In genomic region chr7:25122373-25122772, GRCh38 we compare ENCODE assay signal across 1 cellular context.
TF ChIP-seq lines count a peak whose summit lies in the region.

No MANE protein-coding gene starts in this region.

TF ChIP-seq in SK-N-SH, 30 proteins besides CTCF, POLR2A, EP300 and RAD21 (continued from another document):
- TF ChIP-seq PBX3 (IDR thresholded peaks at IDR 0.05) = peak; percentile 15; the same call in 1 of the 2 replicates
- TF ChIP-seq SMC3 (IDR thresholded peaks at IDR 0.05; ENCODE audit: low read depth, low read length) = no peak
- no peak for TF ChIP-seq REST (IDR thresholded peaks at IDR 0.05; ENCODE audit: low read depth, low read length)
- no peak for TF ChIP-seq RCOR1 (IDR thresholded peaks at IDR 0.05; ENCODE audit: low read length)
- TF ChIP-seq FOXJ3 (CRISPR knock-in tag; IDR thresholded peaks at IDR 0.05) = no peak
- TF ChIP-seq USF2 (IDR thresholded peaks at IDR 0.05; ENCODE audit: borderline replicate concordance, low read depth, low read length) = no peak
- no peak for TF ChIP-seq NFIC (IDR thresholded peaks at IDR 0.05; ENCODE audit: borderline replicate concordance)
- TF ChIP-seq, protein P1, sequence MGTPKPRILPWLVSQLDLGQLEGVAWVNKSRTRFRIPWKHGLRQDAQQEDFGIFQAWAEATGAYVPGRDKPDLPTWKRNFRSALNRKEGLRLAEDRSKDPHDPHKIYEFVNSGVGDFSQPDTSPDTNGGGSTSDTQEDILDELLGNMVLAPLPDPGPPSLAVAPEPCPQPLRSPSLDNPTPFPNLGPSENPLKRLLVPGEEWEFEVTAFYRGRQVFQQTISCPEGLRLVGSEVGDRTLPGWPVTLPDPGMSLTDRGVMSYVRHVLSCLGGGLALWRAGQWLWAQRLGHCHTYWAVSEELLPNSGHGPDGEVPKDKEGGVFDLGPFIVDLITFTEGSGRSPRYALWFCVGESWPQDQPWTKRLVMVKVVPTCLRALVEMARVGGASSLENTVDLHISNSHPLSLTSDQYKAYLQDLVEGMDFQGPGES (IDR thresholded peaks at IDR 0.05; ENCODE audit: low read depth, low read length) = no peak
